1 cellular context compared by ENCODE assay signal in genomic region chr15:89334510-89335288, GRCh38.
TF ChIP-seq lines count a peak whose summit lies in the region.

POLG (minus strand) TSS chr15:89334824; CDS start chr15:89333754, 1,070 bp downstream.

TF ChIP-seq in K562, 482 proteins besides CTCF, POLR2A, EP300 and RAD21 (continued from another document and continues in another):
- TF ChIP-seq ZBTB40 (IDR thresholded peaks at IDR 0.05) (peak; percentile 92), ZBTB40 (CRISPR knock-in tag; IDR thresholded peaks at IDR 0.05) (no peak), SIX5 (IDR thresholded peaks at IDR 0.05; ENCODE audit: borderline replicate concordance in 1 of 2, insufficient read depth in 1 of 2, low read depth in 1 of 2, low read length in 2 of 2) (peak; percentile 54 to 76), ZNF668 (CRISPR knock-in tag; IDR thresholded peaks at IDR 0.05) (no peak), ZNF121 (CRISPR knock-in tag; conservative IDR thresholded peaks at IDR 0.05) (0 out of 2 replicates have a peak, but pooled peaks have one; percentile 1), ELK1 (CRISPR knock-in tag; IDR thresholded peaks at IDR 0.05) (no peak), BRF2 (IDR thresholded peaks at IDR 0.05; ENCODE audit: borderline replicate concordance, insufficient read depth, insufficient read length) (no peak), RBM22 (IDR thresholded peaks at IDR 0.05; ENCODE audit: low read depth, low read length, poor library complexity, severe bottlenecking) (peak; percentile 79), L3MBTL2 (IDR thresholded peaks at IDR 0.05) (peak; percentile 64), EHMT2 (IDR thresholded peaks at IDR 0.05) (no peak), POLR3A (IDR thresholded peaks at IDR 0.05; ENCODE audit: borderline replicate concordance, extremely low read depth, insufficient read depth, insufficient read length) (peak; percentile 90), MCM7 (IDR thresholded peaks at IDR 0.05) (no peak), NFXL1 (CRISPR knock-in tag; IDR thresholded peaks at IDR 0.05) (no peak), BDP1 (IDR thresholded peaks at IDR 0.05; ENCODE audit: insufficient read depth, insufficient read length) (peak; percentile 86), DACH1 (IDR thresholded peaks at IDR 0.05; ENCODE audit: partially characterized antibody) (no peak), ZNF436 (CRISPR knock-in tag; IDR thresholded peaks at IDR 0.05) (no peak), ZNF551 (CRISPR knock-in tag; IDR thresholded peaks at IDR 0.05) (no peak), PTTG1 (tag; IDR thresholded peaks at IDR 0.05; ENCODE audit: low read depth) (no peak), CBX3 (IDR thresholded peaks at IDR 0.05; ENCODE audit: borderline replicate concordance in 1 of 2, low read length in 2 of 2) (peak in 1 of 2 experiments; percentile 87; a peak in 2 of 3 replicates), FOXJ3 (CRISPR knock-in tag; IDR thresholded peaks at IDR 0.05) (no peak), RNF2 (IDR thresholded peaks at IDR 0.05) (peak; percentile 98), FOXJ2 (tag; IDR thresholded peaks at IDR 0.05) (no peak), EP400 (IDR thresholded peaks at IDR 0.05) (peak; percentile 94), NFYB (IDR thresholded peaks at IDR 0.05; ENCODE audit: extremely low read depth, insufficient read length) (peak; percentile 76), ZNF699 (CRISPR knock-in tag; IDR thresholded peaks at IDR 0.05; ENCODE audit: insufficient replicate concordance) (no peak), ZBTB1 (CRISPR knock-in tag; IDR thresholded peaks at IDR 0.05; ENCODE audit: borderline replicate concordance, low read depth) (no peak)
- TF ChIP-seq, protein P1, sequence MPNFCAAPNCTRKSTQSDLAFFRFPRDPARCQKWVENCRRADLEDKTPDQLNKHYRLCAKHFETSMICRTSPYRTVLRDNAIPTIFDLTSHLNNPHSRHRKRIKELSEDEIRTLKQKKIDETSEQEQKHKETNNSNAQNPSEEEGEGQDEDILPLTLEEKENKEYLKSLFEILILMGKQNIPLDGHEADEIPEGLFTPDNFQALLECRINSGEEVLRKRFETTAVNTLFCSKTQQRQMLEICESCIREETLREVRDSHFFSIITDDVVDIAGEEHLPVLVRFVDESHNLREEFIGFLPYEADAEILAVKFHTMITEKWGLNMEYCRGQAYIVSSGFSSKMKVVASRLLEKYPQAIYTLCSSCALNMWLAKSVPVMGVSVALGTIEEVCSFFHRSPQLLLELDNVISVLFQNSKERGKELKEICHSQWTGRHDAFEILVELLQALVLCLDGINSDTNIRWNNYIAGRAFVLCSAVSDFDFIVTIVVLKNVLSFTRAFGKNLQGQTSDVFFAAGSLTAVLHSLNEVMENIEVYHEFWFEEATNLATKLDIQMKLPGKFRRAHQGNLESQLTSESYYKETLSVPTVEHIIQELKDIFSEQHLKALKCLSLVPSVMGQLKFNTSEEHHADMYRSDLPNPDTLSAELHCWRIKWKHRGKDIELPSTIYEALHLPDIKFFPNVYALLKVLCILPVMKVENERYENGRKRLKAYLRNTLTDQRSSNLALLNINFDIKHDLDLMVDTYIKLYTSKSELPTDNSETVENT (CRISPR knock-in tag; IDR thresholded peaks at IDR 0.05) = peak; percentile 74
- TF ChIP-seq, protein P2, sequence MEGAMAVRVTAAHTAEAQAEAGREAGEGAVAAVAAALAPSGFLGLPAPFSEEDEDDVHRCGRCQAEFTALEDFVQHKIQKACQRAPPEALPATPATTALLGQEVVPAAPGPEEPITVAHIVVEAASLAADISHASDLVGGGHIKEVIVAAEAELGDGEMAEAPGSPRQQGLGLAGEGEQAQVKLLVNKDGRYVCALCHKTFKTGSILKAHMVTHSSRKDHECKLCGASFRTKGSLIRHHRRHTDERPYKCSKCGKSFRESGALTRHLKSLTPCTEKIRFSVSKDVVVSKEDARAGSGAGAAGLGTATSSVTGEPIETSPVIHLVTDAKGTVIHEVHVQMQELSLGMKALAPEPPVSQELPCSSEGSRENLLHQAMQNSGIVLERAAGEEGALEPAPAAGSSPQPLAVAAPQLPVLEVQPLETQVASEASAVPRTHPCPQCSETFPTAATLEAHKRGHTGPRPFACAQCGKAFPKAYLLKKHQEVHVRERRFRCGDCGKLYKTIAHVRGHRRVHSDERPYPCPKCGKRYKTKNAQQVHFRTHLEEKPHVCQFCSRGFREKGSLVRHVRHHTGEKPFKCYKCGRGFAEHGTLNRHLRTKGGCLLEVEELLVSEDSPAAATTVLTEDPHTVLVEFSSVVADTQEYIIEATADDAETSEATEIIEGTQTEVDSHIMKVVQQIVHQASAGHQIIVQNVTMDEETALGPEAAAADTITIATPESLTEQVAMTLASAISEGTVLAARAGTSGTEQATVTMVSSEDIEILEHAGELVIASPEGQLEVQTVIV (CRISPR knock-in tag; IDR thresholded peaks at IDR 0.05; ENCODE audit: borderline replicate concordance) = no peak
- TF ChIP-seq, protein P3, sequence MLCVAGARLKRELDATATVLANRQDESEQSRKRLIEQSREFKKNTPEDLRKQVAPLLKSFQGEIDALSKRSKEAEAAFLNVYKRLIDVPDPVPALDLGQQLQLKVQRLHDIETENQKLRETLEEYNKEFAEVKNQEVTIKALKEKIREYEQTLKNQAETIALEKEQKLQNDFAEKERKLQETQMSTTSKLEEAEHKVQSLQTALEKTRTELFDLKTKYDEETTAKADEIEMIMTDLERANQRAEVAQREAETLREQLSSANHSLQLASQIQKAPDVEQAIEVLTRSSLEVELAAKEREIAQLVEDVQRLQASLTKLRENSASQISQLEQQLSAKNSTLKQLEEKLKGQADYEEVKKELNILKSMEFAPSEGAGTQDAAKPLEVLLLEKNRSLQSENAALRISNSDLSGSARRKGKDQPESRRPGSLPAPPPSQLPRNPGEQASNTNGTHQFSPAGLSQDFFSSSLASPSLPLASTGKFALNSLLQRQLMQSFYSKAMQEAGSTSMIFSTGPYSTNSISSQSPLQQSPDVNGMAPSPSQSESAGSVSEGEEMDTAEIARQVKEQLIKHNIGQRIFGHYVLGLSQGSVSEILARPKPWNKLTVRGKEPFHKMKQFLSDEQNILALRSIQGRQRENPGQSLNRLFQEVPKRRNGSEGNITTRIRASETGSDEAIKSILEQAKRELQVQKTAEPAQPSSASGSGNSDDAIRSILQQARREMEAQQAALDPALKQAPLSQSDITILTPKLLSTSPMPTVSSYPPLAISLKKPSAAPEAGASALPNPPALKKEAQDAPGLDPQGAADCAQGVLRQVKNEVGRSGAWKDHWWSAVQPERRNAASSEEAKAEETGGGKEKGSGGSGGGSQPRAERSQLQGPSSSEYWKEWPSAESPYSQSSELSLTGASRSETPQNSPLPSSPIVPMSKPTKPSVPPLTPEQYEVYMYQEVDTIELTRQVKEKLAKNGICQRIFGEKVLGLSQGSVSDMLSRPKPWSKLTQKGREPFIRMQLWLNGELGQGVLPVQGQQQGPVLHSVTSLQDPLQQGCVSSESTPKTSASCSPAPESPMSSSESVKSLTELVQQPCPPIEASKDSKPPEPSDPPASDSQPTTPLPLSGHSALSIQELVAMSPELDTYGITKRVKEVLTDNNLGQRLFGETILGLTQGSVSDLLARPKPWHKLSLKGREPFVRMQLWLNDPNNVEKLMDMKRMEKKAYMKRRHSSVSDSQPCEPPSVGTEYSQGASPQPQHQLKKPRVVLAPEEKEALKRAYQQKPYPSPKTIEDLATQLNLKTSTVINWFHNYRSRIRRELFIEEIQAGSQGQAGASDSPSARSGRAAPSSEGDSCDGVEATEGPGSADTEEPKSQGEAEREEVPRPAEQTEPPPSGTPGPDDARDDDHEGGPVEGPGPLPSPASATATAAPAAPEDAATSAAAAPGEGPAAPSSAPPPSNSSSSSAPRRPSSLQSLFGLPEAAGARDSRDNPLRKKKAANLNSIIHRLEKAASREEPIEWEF (CRISPR knock-in tag; IDR thresholded peaks at IDR 0.05) = no peak
- TF ChIP-seq, protein P4, sequence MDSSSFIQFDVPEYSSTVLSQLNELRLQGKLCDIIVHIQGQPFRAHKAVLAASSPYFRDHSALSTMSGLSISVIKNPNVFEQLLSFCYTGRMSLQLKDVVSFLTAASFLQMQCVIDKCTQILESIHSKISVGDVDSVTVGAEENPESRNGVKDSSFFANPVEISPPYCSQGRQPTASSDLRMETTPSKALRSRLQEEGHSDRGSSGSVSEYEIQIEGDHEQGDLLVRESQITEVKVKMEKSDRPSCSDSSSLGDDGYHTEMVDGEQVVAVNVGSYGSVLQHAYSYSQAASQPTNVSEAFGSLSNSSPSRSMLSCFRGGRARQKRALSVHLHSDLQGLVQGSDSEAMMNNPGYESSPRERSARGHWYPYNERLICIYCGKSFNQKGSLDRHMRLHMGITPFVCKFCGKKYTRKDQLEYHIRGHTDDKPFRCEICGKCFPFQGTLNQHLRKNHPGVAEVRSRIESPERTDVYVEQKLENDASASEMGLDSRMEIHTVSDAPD (CRISPR knock-in tag; IDR thresholded peaks at IDR 0.05) = no peak
- TF ChIP-seq, protein P5, sequence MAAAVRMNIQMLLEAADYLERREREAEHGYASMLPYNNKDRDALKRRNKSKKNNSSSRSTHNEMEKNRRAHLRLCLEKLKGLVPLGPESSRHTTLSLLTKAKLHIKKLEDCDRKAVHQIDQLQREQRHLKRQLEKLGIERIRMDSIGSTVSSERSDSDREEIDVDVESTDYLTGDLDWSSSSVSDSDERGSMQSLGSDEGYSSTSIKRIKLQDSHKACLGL (CRISPR knock-in tag; IDR thresholded peaks at IDR 0.05; ENCODE audit: borderline replicate concordance, poor library complexity, severe bottlenecking) = peak; percentile 28
